ENCODE assay signal across 15 cellular contexts in genomic region chr7:64636386-64636785, GRCh38. TPM values are rescaled to one million over a fixed set of nuclear protein-coding genes. Genes with fewer than 3 reads are reported as not detected.
DNase-seq lines count a peak whose midpoint lies in the region; ATAC-seq and TF ChIP-seq lines count a peak whose summit lies in the region.
"Had no signal": no experiment of that assay in that cellular context is flagged by ENCODE, and none has a peak within 500 bp of the region (broad histone marks: within the 10 kb centered on the region; RNA-seq: fewer than 3 reads in every experiment).

No MANE protein-coding gene starts in this region.

- H3K9me2 ChIP-seq in Karpas-422 (replicated peaks; ENCODE audit: insufficient read depth, low read length) = no peaks in the 10 kb centered on the region

- no peaks in the 10 kb centered on the region for H3K79me2 ChIP-seq in Karpas-422 (ENCODE audit: low read length)
- H3K79me2 ChIP-seq: parathyroid adenoma had no signal

- H3K36me3 ChIP-seq in Karpas-422 (ENCODE audit: insufficient read depth, low read length) = no peaks in the 10 kb centered on the region
- no peaks in the 10 kb centered on the region for H3K36me3 ChIP-seq in psoas muscle (ENCODE audit: insufficient read depth in 1 of 2, low read depth in 1 of 2)
- H3K36me3 ChIP-seq: upper lobe of left lung had no signal

- WGBS in psoas muscle, 3 donors = 44 to 61% (median 59%) methylated on average over 4 of the region's 4 CpGs

- H3K4me2 ChIP-seq in Karpas-422 (ENCODE audit: low read depth, low read length, poor library complexity, severe bottlenecking) = no peak overlapping the region

- no peaks in the 10 kb centered on the region for H3K4me1 Mint-ChIP-seq in activated naive CD8-positive, alpha-beta T cell treated with anti-CD3 and anti-CD28 coated beads for 36 hours
- H3K4me1 Mint-ChIP-seq: activated B cell treated with CpG ODN at 0.5 μM for 24 hours had no signal

- no peak overlapping the region for H3K27ac Mint-ChIP-seq in activated naive CD8-positive, alpha-beta T cell treated with anti-CD3 and anti-CD28 coated beads for 36 hours
- H3K27ac Mint-ChIP-seq: activated B cell treated with CpG ODN at 0.5 μM for 24 hours had no signal

- H3K4me3 ChIP-seq in Karpas-422 (ENCODE audit: low read length) (no peak overlapping the region), psoas muscle (no peak overlapping the region)
- H3K4me3 ChIP-seq: upper lobe of left lung had no signal

- no peak for ATAC-seq in psoas muscle
- ATAC-seq in GM21515 (IDR thresholded peaks at IDR 0.05; ENCODE audit: unreplicated experiment) = no peak
- ATAC-seq in HG03095 (IDR thresholded peaks at IDR 0.05; ENCODE audit: unreplicated experiment) = no peak
- ATAC-seq: activated T-cell treated with anti-CD3 and anti-CD28 coated beads, Interleukin-2, amount 50 U/mL, for 4 hours had no signal

- peak; percentile 9 for TF ChIP-seq CTCF in psoas muscle (IDR thresholded peaks at IDR 0.05)

- H3K36me3 Mint-ChIP-seq in activated naive CD8-positive, alpha-beta T cell treated with anti-CD3 and anti-CD28 coated beads for 36 hours = no peaks in the 10 kb centered on the region

- H3K27me3 Mint-ChIP-seq in activated naive CD8-positive, alpha-beta T cell treated with anti-CD3 and anti-CD28 coated beads for 36 hours = no peaks in the 10 kb centered on the region
- H3K27me3 Mint-ChIP-seq: activated B cell treated with CpG ODN at 0.5 μM for 24 hours had no signal

- intact Hi-C loops in psoas muscle (cut with DNase I) = no loop called here

- no peak overlapping the region for H3K4me3 Mint-ChIP-seq in activated naive CD8-positive, alpha-beta T cell treated with anti-CD3 and anti-CD28 coated beads for 36 hours
- H3K4me3 Mint-ChIP-seq: activated B cell treated with CpG ODN at 0.5 μM for 24 hours; activated T-cell treated with anti-CD3 and anti-CD28 coated beads, Interleukin-2, amount 50 U/mL, for 4 hours had no signal

- peak; percentile 15 to 19 for DNase-seq in activated CD4-positive, alpha-beta T cell treated with anti-CD3 and anti-CD28 coated beads, Interleukin-2, amount 50 U/mL, for 48 hours
- no peak for DNase-seq in activated CD4-positive, alpha-beta T cell treated with anti-CD3 and anti-CD28 coated beads, Interleukin-2, amount 50 U/mL, for 1 hour
- DNase-seq in Karpas-422 = peak; percentile 78
- peak; percentile 8 for DNase-seq in activated naive CD8-positive, alpha-beta T cell treated with anti-CD3 and anti-CD28 coated beads for 36 hours
- DNase-seq in psoas muscle = no peak
- no peak for DNase-seq in glomerular visceral epithelial cell (ENCODE audit: extremely low spot score)
- DNase-seq: activated B cell treated with CpG ODN at 0.5 μM for 24 hours; activated T-cell treated with anti-CD3 and anti-CD28 coated beads, Interleukin-2, amount 50 U/mL, for 4 hours; DMS153; NCI-H1694 treated with DMSO at 0.1 percent for 48 hours; NCI-H526 treated with DMSO at 0.1 percent for 48 hours; upper lobe of left lung had no signal

- H3K27me3 ChIP-seq in Karpas-422 (ENCODE audit: low read length) (no peaks in the 10 kb centered on the region), psoas muscle (ENCODE audit: insufficient read depth in 3 of 3, low read length in 2 of 3) (no peaks in the 10 kb centered on the region)
- H3K27me3 ChIP-seq: upper lobe of left lung had no signal

- H3K9me3 Mint-ChIP-seq in activated naive CD8-positive, alpha-beta T cell treated with anti-CD3 and anti-CD28 coated beads for 36 hours = no peaks in the 10 kb centered on the region
- H3K9me3 Mint-ChIP-seq: activated B cell treated with CpG ODN at 0.5 μM for 24 hours; activated T-cell treated with anti-CD3 and anti-CD28 coated beads, Interleukin-2, amount 50 U/mL, for 4 hours had no signal

- H3K27ac ChIP-seq in Karpas-422 (ENCODE audit: low read length) = no peak overlapping the region
- H3K27ac ChIP-seq in psoas muscle = no peak overlapping the region
- H3K27ac ChIP-seq: parathyroid adenoma, upper lobe of left lung had no signal

- H3K4me1 ChIP-seq in Karpas-422 (ENCODE audit: low read length) (no peaks in the 10 kb centered on the region), psoas muscle (no peaks in the 10 kb centered on the region)
- H3K4me1 ChIP-seq: parathyroid adenoma, upper lobe of left lung had no signal

- H2AFZ ChIP-seq in Karpas-422 (ENCODE audit: low read length) = no peak overlapping the region
- H2AFZ ChIP-seq: parathyroid adenoma had no signal

- no peaks in the 10 kb centered on the region for H4K20me1 ChIP-seq in Karpas-422 (ENCODE audit: insufficient read depth, low read depth, low read length)

- no peak overlapping the region for H3K9ac ChIP-seq in Karpas-422 (ENCODE audit: low read length)
- H3K9ac ChIP-seq: parathyroid adenoma had no signal

- H3K9me3 ChIP-seq in Karpas-422 (ENCODE audit: low read length) (no peaks in the 10 kb centered on the region), psoas muscle (no peaks in the 10 kb centered on the region)
- H3K9me3 ChIP-seq: upper lobe of left lung had no signal

RNA-seq across cellular contexts. Expression of gene ZNF107, which starts 29.5 kb away (rescaled TPM):
- 18.1 and 36.7 TPM in 2 replicates for total RNA-seq in Karpas-422 (2014; rRNA removed; shearing (Covaris generic); ENCODE audit: low replicate concordance)
- 10 to 100 TPM; 17.3 to 17.5 TPM for total RNA-seq in activated naive CD8-positive, alpha-beta T cell treated with anti-CD3 and anti-CD28 coated beads for 36 hours
- 1 to 10 TPM in 3 of 4 donors, under 1 TPM in 1; 0.91 to 1.4 (median 1.2) TPM for total RNA-seq in psoas muscle
- 1 to 10 TPM in 1 of 3 donors, under 1 TPM in 2; 0.38 to 1.4 (median 0.41) TPM for polyA plus RNA-seq in psoas muscle

Comparison
In these comparisons a context has a peak if more than half of its experiments do, and no peak if none do; other contexts are left out.
1. DNase-seq: peak in activated CD4-positive, alpha-beta T cell treated with anti-CD3 and anti-CD28 coated beads, Interleukin-2, amount 50 U/mL, for 48 hours (2 of 2), Karpas-422 (single experiment) and activated naive CD8-positive, alpha-beta T cell treated with anti-CD3 and anti-CD28 coated beads for 36 hours (single experiment); none in activated CD4-positive, alpha-beta T cell treated with anti-CD3 and anti-CD28 coated beads, Interleukin-2, amount 50 U/mL, for 1 hour (single experiment), psoas muscle (0 of 2) and glomerular visceral epithelial cell (single experiment).